ENCODE assay signal across 14 cellular contexts in the genomic region with DNA sequence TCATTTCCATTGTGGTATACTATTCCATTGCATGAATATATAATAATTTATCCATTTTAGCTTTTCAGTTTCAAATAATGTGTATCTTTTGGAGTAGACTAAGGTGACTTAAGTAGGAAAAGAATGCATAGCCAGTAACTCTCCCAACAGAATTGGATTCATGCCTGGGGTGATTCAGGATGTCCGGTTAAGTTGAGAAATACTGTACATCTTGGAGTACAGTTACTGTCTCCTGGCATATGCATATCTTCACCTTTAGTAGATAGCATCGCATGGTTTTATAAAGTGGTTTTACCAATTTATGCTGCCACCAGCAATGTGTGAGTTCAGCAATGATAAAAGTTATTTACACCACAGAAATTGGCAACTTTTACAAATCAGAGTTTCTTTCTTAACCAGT. TPM values are rescaled to one million over a fixed set of nuclear protein-coding genes. Genes with fewer than 3 reads are reported as not detected.
A peak's percentile ranks its signal among the peaks of the same experiment; 100 is the strongest.
DNase-seq lines count a peak whose midpoint lies in the region; ATAC-seq, FAIRE-seq and TF ChIP-seq lines count a peak whose summit lies in the region.
"Had no signal": no experiment of that assay in that cellular context is flagged by ENCODE, and none has a peak within 500 bp of the region (broad histone marks: within the 10 kb centered on the region; RNA-seq: fewer than 3 reads in every experiment).

No MANE protein-coding gene starts in this region.

- H3K4me1 Mint-ChIP-seq in astrocyte (ENCODE audit: low read depth, unreplicated experiment): peaks cover 27% of the 10 kb centered on the region
- peaks cover 15% of the 10 kb centered on the region for H3K4me1 Mint-ChIP-seq in CD14-positive monocyte

- H3K9me3 ChIP-seq in A549 (no peaks in the 10 kb centered on the region), astrocyte (ENCODE audit: insufficient read depth, low read depth, low read length) (no peaks in the 10 kb centered on the region)
- H3K9me3 ChIP-seq: ovary had no signal

- H3K27ac Mint-ChIP-seq in astrocyte (ENCODE audit: unreplicated experiment): peak overlapping the region; percentile 50
- H3K27ac Mint-ChIP-seq in CD14-positive monocyte: no peak overlapping the region
- H3K27ac Mint-ChIP-seq: memory B cell had no signal

- H3K4me3 ChIP-seq in A549: peak overlapping the region; percentile 34; the same call in 1 of the 3 replicates
- no peak overlapping the region for H3K4me3 ChIP-seq in astrocyte (ENCODE audit: insufficient read depth, low read depth, low read length)
- H3K4me3 ChIP-seq: ovary had no signal

- peak; percentile 49 to 65; a peak in 5 of 6 replicates for ATAC-seq in A549
- ATAC-seq in foreskin keratinocyte: no peak
- no peak for ATAC-seq in HG03159 (IDR thresholded peaks at IDR 0.05; ENCODE audit: unreplicated experiment)

- H3K36me3 ChIP-seq in astrocyte (ENCODE audit: insufficient read depth, low read length): no peaks in the 10 kb centered on the region
- H3K36me3 ChIP-seq: ovary had no signal

- FAIRE-seq in A549 (lab: Jason Lieb, UNC) (peak; percentile 61), astrocyte (lab: Jason Lieb, UNC) (peak; percentile 95)

- H3K27me3 ChIP-seq in astrocyte (ENCODE audit: insufficient read depth, low read length): no peaks in the 10 kb centered on the region
- no peaks in the 10 kb centered on the region for H3K27me3 ChIP-seq in foreskin keratinocyte
- H3K27me3 ChIP-seq: ovary had no signal

- H3K4me3 Mint-ChIP-seq in astrocyte (ENCODE audit: unreplicated experiment) (no peak overlapping the region), CD14-positive monocyte (no peak overlapping the region)
- H3K4me3 Mint-ChIP-seq: memory B cell had no signal

- peaks cover 33% of the 10 kb centered on the region for H3K4me1 ChIP-seq in A549
- peaks cover 34% of the 10 kb centered on the region for H3K4me1 ChIP-seq in astrocyte (ENCODE audit: insufficient read depth, low read length)
- peaks cover 29% of the 10 kb centered on the region for H3K4me1 ChIP-seq in foreskin keratinocyte

- no peaks in the 10 kb centered on the region for H3K36me3 Mint-ChIP-seq in astrocyte (ENCODE audit: low read depth, unreplicated experiment)
- no peaks in the 10 kb centered on the region for H3K36me3 Mint-ChIP-seq in CD14-positive monocyte
- H3K36me3 Mint-ChIP-seq: memory B cell had no signal

- peak in 1 of 2 experiments; percentile 50 for DNase-seq in A549 (ENCODE audit: low read depth in 1 of 2, low spot score in 1 of 2)
- DNase-seq in HT1080 (ENCODE audit: low read depth): peak; percentile 79
- peak; percentile 95 for DNase-seq in astrocyte (ENCODE audit: low read depth)
- peak; percentile 76 to 88 for DNase-seq in foreskin keratinocyte
- DNase-seq in activated effector memory CD4-positive, alpha-beta T cell treated with Interleukin-2 at 50 U/mL for 16 hours: no peak
- DNase-seq in SKM-1 (lab: John Stamatoyannopoulos, UW; ENCODE audit: unreplicated experiment): no peak
- DNase-seq in CD14-positive monocyte (ENCODE audit: low spot score): no peak
- DNase-seq: effector CD8-positive, alpha-beta T cell; hypothalamus; NCI-H748 treated with DMSO at 0.1 percent for 48 hours; ovary; stimulated activated CD8-positive, alpha-beta memory T cell treated with anti-CD3 and anti-CD28 coated beads, Interleukin-4, amount 100 ng/mL, for 48 hours had no signal

- POLR2A ChIA-PET in A549 (lab: Yijun Ruan, JAX): no interaction called here

- TF ChIP-seq EP300 in A549 (IDR thresholded peaks at IDR 0.05): no peak

- H3K27me3 Mint-ChIP-seq in astrocyte (ENCODE audit: low read depth, unreplicated experiment) (peaks cover 4% of the 10 kb centered on the region), CD14-positive monocyte (ENCODE audit: low read depth in 3 of 3) (peaks cover 0 to 7% (median 0%) of the 10 kb centered on the region in 3 donors)

- no peaks in the 10 kb centered on the region for H3K79me2 ChIP-seq in astrocyte (ENCODE audit: insufficient read depth, low read length)

- H4K20me1 ChIP-seq in astrocyte (ENCODE audit: insufficient read depth, low read length): peaks cover 3% of the 10 kb centered on the region

- TF ChIP-seq RAD21 in A549 (conservative IDR thresholded peaks at IDR 0.05 in 1 of 2, IDR thresholded peaks at IDR 0.05 in 1 of 2): no peak

- intact Hi-C loops in CD14-positive monocyte (cut with micrococcal nuclease): loop anchor here (5.0 to 10.0 kb wide), 3 partner anchors 43 to 525 kb away; no protein-coding TSS in a partner anchor

- peak overlapping the region; percentile 86 to 91 for H3K27ac ChIP-seq in A549
- H3K27ac ChIP-seq in astrocyte (ENCODE audit: low read depth, low read length): peak overlapping the region; percentile 84
- peak overlapping the region; percentile 56 for H3K27ac ChIP-seq in foreskin keratinocyte
- H3K27ac ChIP-seq: ovary had no signal

- TF ChIP-seq CTCF in A549 (IDR thresholded peaks at IDR 0.05) (no peak), astrocyte (IDR thresholded peaks at IDR 0.05; ENCODE audit: insufficient read depth, low read depth, low read length) (no peak), foreskin keratinocyte (conservative IDR thresholded peaks at IDR 0.05) (no peak), CD14-positive monocyte (IDR thresholded peaks at IDR 0.05) (no peak)

- H2AFZ ChIP-seq in astrocyte (ENCODE audit: low read depth, low read length): no peak overlapping the region

- 7% methylated on average over 2 of the region's 2 CpGs for WGBS in A549 (ENCODE audit: missing lambda C conversion rate)

- CTCF ChIA-PET in A549 (lab: Yijun Ruan, JAX): interaction anchor here (0.7 to 12.3 kb wide), 5 partner anchors 14 to 603 kb away, joined by 3 to 148 read pairs (median 15); no protein-coding TSS in a partner anchor

- no peak overlapping the region for H3K9ac ChIP-seq in astrocyte (ENCODE audit: low read length)

- H3K9me3 Mint-ChIP-seq in astrocyte (ENCODE audit: unreplicated experiment) (no peaks in the 10 kb centered on the region), CD14-positive monocyte (no peaks in the 10 kb centered on the region)
- H3K9me3 Mint-ChIP-seq: memory B cell had no signal

- TF ChIP-seq POLR2A in A549 (IDR thresholded peaks at IDR 0.05; ENCODE audit: low read length): no peak

- H3K4me2 ChIP-seq in A549 (peak overlapping the region; percentile 78), astrocyte (ENCODE audit: low read length) (peak overlapping the region; percentile 83)

TF ChIP-seq in A549, 52 proteins besides CTCF, POLR2A, EP300 and RAD21 (continues in another document):
- TF ChIP-seq RCOR1 (IDR thresholded peaks at IDR 0.05; ENCODE audit: low read depth, low read length): no peak
- TF ChIP-seq HOXB13 (CRISPR knock-in tag; IDR thresholded peaks at IDR 0.05; ENCODE audit: low read depth): no peak
- TF ChIP-seq, protein P1, sequence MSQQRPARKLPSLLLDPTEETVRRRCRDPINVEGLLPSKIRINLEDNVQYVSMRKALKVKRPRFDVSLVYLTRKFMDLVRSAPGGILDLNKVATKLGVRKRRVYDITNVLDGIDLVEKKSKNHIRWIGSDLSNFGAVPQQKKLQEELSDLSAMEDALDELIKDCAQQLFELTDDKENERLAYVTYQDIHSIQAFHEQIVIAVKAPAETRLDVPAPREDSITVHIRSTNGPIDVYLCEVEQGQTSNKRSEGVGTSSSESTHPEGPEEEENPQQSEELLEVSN (IDR thresholded peaks at IDR 0.05; ENCODE audit: borderline replicate concordance, low read depth): no peak
- no peak for TF ChIP-seq HOXA7 (CRISPR knock-in tag; IDR thresholded peaks at IDR 0.05)
- 0 out of 5 replicates have a peak, but pooled peaks of 1 of the 2 experiments have one; percentile 16 for TF ChIP-seq JUN (IDR thresholded peaks at IDR 0.05)
- TF ChIP-seq CEBPB (IDR thresholded peaks at IDR 0.05): peak in 1 of 2 experiments; percentile 70; a peak in 2 of 4 replicates
- no peak for TF ChIP-seq JUNB (IDR thresholded peaks at IDR 0.05)
- TF ChIP-seq, protein P2, sequence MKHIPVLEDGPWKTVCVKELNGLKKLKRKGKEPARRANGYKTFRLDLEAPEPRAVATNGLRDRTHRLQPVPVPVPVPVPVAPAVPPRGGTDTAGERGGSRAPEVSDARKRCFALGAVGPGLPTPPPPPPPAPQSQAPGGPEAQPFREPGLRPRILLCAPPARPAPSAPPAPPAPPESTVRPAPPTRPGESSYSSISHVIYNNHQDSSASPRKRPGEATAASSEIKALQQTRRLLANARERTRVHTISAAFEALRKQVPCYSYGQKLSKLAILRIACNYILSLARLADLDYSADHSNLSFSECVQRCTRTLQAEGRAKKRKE (CRISPR knock-in tag; IDR thresholded peaks at IDR 0.05; ENCODE audit: low read depth): no peak

RNA-seq across cellular contexts. Expression of a gene that starts 18.6 kb away (rescaled TPM):
- polyA plus RNA-seq in A549 (2011; rRNA removed) (9.0 and 10.5 TPM in 2 replicates), A549 (2017; fragmentation: RNase III; extraction: RNeasy Plus Mini Kit Qiagen cat#74134 plus additional on column Dnase treatment) (11.1 to 17.7 TPM (median 17.3 TPM) in 3 replicates), foreskin keratinocyte (8.5 and 14.7 TPM in 2 replicates), CD14-positive monocyte (not detected)
- 6.4 and 8.3 TPM in 2 replicates for polyA plus RNA-seq in A549 (2012; cell fraction: cytosol; rRNA removed)
- 15.9 and 22.1 TPM in 2 replicates for polyA plus RNA-seq in A549 (2012; cell fraction: nucleus; rRNA removed)
- 22.0 and 24.1 TPM in 2 replicates for polyA minus RNA-seq in A549 (2011; rRNA and poly(A)+ RNA removed)
- total RNA-seq in HT1080 (2014; rRNA removed; shearing (Covaris generic)): 4.1 and 6.4 TPM in 2 replicates
- polyA plus RNA-seq in HT1080 (2015; cell fraction: cytosol; rRNA removed): 11.2 and 11.7 TPM in 2 replicates
- polyA plus RNA-seq in HT1080 (2015; cell fraction: nucleus; rRNA removed): 17.1 and 17.3 TPM in 2 replicates
- total RNA-seq in astrocyte (45.2 and 51.4 TPM in 2 replicates), foreskin keratinocyte (8.8 and 15.0 TPM in 2 replicates)

RNA-seq across cellular contexts. Expression of a gene that starts 58.4 kb away (rescaled TPM):
- 2.0 and 2.9 TPM in 2 replicates for polyA plus RNA-seq in A549 (2011; rRNA removed)
- polyA plus RNA-seq in A549 (2012; cell fraction: cytosol; rRNA removed): 3.5 and 5.4 TPM in 2 replicates
- 12.0 and 17.8 TPM in 2 replicates for polyA plus RNA-seq in A549 (2012; cell fraction: nucleus; rRNA removed)
- 9.3 to 12.5 TPM (median 10.2 TPM) in 3 replicates for polyA plus RNA-seq in A549 (2017; fragmentation: RNase III; extraction: RNeasy Plus Mini Kit Qiagen cat#74134 plus additional on column Dnase treatment)
- 2.0 and 2.4 TPM in 2 replicates for polyA minus RNA-seq in A549 (2011; rRNA and poly(A)+ RNA removed)
- 8.4 and 9.6 TPM in 2 replicates for total RNA-seq in HT1080 (2014; rRNA removed; shearing (Covaris generic))
- 5.5 and 7.7 TPM in 2 replicates for polyA plus RNA-seq in HT1080 (2015; cell fraction: cytosol; rRNA removed)
- 17.4 and 27.5 TPM in 2 replicates for polyA plus RNA-seq in HT1080 (2015; cell fraction: nucleus; rRNA removed)
- 4.2 and 4.3 TPM in 2 replicates for total RNA-seq in astrocyte
- 12.4 and 12.9 TPM in 2 replicates for total RNA-seq in foreskin keratinocyte
- 17.0 and 17.7 TPM in 2 replicates for polyA plus RNA-seq in foreskin keratinocyte
- 1 to 10 TPM; 1.1 to 1.9 TPM for polyA plus RNA-seq in CD14-positive monocyte

Comparison
In these comparisons a context has a peak if more than half of its experiments do, and no peak if none do; other contexts are left out.
1. ATAC-seq: peak in A549 (2 of 2); none in foreskin keratinocyte (single experiment) and HG03159 (single experiment).
2. DNase-seq: peak in HT1080 (single experiment), astrocyte (single experiment) and foreskin keratinocyte (2 of 2); none in activated effector memory CD4-positive, alpha-beta T cell treated with Interleukin-2 at 50 U/mL for 16 hours (single experiment), SKM-1 (single experiment) and CD14-positive monocyte (single experiment).
3. Peak in every context shown above with its lines, with median percentiles within 50 percentile points of each other: H3K27ac ChIP-seq.